ENCODE assay signal across 1 cellular context in genomic region chr16:25257956-25258855, GRCh38.
TF ChIP-seq lines count a peak whose summit lies in the region.

No MANE protein-coding gene starts in this region.

TF ChIP-seq in A549, 52 proteins besides CTCF, POLR2A, EP300 and RAD21 (continued from another document):
- TF ChIP-seq REST (IDR thresholded peaks at IDR 0.05), result peak; percentile 90
- TF ChIP-seq FOXS1 (CRISPR knock-in tag; IDR thresholded peaks at IDR 0.05), result no peak
